2 cellular contexts compared by ENCODE assay signal in the genomic region with DNA sequence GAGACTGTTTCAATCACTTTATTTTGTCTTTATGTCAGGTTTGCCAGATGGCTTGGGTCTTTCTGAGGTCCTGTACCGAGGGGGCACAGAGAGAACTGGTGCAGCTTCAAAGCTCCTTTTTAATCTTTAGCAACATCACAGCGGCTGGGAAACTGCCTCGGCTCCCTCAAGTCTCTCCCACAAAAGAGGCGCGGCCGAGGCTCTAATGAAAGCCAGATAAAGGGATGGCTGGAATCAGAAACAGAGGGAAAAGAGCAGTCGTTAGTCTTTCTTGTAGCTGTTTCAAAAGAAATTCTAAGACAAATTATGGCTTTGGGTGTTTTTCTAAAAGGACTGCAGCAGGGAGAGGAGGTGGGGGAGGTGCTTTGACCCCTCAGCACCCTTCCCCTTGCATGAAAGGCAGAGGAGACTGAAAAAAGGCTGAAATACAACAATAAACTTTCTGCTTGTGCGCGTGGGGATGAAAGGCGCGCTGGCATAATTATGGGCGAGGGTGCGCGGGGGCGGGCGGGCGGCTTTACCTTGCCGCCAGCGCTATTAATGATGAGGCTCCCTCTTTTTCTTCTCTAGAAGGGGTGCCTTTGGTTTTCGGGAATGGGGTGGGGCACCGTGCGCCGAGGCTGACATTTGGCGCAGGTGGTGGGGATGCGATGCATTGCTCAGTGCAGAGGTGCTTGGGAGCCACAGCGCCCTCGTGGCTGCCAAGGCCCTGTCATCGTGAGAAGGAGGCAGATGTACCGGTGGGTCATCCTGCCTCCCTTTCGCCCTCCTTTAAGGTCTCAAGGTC.
TF ChIP-seq lines count a peak whose summit lies in the region.

No MANE protein-coding gene starts in this region.

TF ChIP-seq in GM23338, 12 proteins besides CTCF, POLR2A, EP300 and RAD21 (continued from another document):
- no peak for TF ChIP-seq ZNF114 (CRISPR knock-in tag; IDR thresholded peaks at IDR 0.05)
- no peak for TF ChIP-seq ZNF331 (CRISPR knock-in tag; IDR thresholded peaks at IDR 0.05; ENCODE audit: low read depth)
- no peak for TF ChIP-seq NANOG (IDR thresholded peaks at IDR 0.05; ENCODE audit: borderline replicate concordance)
- no peak for TF ChIP-seq CREB1 (CRISPR knock-in tag; IDR thresholded peaks at IDR 0.05; ENCODE audit: low read depth)
- TF ChIP-seq EZH2 (IDR thresholded peaks at IDR 0.05; ENCODE audit: low read depth, unreplicated experiment), result no peak
- TF ChIP-seq, protein P1, sequence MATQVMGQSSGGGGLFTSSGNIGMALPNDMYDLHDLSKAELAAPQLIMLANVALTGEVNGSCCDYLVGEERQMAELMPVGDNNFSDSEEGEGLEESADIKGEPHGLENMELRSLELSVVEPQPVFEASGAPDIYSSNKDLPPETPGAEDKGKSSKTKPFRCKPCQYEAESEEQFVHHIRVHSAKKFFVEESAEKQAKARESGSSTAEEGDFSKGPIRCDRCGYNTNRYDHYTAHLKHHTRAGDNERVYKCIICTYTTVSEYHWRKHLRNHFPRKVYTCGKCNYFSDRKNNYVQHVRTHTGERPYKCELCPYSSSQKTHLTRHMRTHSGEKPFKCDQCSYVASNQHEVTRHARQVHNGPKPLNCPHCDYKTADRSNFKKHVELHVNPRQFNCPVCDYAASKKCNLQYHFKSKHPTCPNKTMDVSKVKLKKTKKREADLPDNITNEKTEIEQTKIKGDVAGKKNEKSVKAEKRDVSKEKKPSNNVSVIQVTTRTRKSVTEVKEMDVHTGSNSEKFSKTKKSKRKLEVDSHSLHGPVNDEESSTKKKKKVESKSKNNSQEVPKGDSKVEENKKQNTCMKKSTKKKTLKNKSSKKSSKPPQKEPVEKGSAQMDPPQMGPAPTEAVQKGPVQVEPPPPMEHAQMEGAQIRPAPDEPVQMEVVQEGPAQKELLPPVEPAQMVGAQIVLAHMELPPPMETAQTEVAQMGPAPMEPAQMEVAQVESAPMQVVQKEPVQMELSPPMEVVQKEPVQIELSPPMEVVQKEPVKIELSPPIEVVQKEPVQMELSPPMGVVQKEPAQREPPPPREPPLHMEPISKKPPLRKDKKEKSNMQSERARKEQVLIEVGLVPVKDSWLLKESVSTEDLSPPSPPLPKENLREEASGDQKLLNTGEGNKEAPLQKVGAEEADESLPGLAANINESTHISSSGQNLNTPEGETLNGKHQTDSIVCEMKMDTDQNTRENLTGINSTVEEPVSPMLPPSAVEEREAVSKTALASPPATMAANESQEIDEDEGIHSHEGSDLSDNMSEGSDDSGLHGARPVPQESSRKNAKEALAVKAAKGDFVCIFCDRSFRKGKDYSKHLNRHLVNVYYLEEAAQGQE (IDR thresholded peaks at IDR 0.05; ENCODE audit: unreplicated experiment), result no peak
- no peak for TF ChIP-seq EZH2phosphoT487 (IDR thresholded peaks at IDR 0.05; ENCODE audit: unreplicated experiment)
- no peak for TF ChIP-seq STAT1 (IDR thresholded peaks at IDR 0.05; ENCODE audit: unreplicated experiment)
- TF ChIP-seq, protein P2, sequence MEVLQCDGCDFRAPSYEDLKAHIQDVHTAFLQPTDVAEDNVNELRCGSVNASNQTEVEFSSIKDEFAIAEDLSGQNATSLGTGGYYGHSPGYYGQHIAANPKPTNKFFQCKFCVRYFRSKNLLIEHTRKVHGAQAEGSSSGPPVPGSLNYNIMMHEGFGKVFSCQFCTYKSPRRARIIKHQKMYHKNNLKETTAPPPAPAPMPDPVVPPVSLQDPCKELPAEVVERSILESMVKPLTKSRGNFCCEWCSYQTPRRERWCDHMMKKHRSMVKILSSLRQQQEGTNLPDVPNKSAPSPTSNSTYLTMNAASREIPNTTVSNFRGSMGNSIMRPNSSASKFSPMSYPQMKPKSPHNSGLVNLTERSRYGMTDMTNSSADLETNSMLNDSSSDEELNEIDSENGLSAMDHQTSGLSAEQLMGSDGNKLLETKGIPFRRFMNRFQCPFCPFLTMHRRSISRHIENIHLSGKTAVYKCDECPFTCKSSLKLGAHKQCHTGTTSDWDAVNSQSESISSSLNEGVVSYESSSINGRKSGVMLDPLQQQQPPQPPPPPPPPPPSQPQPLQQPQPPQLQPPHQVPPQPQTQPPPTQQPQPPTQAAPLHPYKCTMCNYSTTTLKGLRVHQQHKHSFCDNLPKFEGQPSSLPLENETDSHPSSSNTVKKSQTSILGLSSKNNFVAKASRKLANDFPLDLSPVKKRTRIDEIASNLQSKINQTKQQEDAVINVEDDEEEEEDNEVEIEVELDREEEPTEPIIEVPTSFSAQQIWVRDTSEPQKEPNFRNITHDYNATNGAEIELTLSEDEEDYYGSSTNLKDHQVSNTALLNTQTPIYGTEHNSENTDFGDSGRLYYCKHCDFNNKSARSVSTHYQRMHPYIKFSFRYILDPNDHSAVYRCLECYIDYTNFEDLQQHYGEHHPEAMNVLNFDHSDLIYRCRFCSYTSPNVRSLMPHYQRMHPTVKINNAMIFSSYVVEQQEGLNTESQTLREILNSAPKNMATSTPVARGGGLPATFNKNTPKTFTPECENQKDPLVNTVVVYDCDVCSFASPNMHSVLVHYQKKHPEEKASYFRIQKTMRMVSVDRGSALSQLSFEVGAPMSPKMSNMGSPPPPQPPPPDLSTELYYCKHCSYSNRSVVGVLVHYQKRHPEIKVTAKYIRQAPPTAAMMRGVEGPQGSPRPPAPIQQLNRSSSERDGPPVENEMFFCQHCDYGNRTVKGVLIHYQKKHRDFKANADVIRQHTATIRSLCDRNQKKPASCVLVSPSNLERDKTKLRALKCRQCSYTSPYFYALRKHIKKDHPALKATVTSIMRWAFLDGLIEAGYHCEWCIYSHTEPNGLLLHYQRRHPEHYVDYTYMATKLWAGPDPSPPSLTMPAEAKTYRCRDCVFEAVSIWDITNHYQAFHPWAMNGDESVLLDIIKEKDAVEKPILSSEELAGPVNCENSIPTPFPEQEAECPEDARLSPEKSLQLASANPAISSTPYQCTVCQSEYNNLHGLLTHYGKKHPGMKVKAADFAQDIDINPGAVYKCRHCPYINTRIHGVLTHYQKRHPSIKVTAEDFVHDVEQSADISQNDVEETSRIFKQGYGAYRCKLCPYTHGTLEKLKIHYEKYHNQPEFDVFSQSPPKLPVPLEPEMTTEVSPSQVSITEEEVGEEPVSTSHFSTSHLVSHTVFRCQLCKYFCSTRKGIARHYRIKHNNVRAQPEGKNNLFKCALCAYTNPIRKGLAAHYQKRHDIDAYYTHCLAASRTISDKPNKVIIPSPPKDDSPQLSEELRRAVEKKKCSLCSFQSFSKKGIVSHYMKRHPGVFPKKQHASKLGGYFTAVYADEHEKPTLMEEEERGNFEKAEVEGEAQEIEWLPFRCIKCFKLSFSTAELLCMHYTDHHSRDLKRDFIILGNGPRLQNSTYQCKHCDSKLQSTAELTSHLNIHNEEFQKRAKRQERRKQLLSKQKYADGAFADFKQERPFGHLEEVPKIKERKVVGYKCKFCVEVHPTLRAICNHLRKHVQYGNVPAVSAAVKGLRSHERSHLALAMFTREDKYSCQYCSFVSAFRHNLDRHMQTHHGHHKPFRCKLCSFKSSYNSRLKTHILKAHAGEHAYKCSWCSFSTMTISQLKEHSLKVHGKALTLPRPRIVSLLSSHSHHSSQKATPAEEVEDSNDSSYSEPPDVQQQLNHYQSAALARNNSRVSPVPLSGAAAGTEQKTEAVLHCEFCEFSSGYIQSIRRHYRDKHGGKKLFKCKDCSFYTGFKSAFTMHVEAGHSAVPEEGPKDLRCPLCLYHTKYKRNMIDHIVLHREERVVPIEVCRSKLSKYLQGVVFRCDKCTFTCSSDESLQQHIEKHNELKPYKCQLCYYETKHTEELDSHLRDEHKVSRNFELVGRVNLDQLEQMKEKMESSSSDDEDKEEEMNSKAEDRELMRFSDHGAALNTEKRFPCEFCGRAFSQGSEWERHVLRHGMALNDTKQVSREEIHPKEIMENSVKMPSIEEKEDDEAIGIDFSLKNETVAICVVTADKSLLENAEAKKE (CRISPR knock-in tag; IDR thresholded peaks at IDR 0.05), result no peak
TF ChIP-seq in GM23338: peak in this region for 0.

TF ChIP-seq in SK-N-SH treated with all-trans-retinoic acid at 6 μM for 48 hours, 23 proteins besides CTCF, POLR2A, EP300 and RAD21 (continued from another document):
- TF ChIP-seq, protein P3, sequence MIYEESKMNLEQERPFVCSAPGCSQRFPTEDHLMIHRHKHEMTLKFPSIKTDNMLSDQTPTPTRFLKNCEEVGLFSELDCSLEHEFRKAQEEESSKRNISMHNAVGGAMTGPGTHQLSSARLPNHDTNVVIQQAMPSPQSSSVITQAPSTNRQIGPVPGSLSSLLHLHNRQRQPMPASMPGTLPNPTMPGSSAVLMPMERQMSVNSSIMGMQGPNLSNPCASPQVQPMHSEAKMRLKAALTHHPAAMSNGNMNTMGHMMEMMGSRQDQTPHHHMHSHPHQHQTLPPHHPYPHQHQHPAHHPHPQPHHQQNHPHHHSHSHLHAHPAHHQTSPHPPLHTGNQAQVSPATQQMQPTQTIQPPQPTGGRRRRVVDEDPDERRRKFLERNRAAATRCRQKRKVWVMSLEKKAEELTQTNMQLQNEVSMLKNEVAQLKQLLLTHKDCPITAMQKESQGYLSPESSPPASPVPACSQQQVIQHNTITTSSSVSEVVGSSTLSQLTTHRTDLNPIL (CRISPR knock-in tag; IDR thresholded peaks at IDR 0.05; ENCODE audit: low read depth), result no peak
- TF ChIP-seq, protein P4, sequence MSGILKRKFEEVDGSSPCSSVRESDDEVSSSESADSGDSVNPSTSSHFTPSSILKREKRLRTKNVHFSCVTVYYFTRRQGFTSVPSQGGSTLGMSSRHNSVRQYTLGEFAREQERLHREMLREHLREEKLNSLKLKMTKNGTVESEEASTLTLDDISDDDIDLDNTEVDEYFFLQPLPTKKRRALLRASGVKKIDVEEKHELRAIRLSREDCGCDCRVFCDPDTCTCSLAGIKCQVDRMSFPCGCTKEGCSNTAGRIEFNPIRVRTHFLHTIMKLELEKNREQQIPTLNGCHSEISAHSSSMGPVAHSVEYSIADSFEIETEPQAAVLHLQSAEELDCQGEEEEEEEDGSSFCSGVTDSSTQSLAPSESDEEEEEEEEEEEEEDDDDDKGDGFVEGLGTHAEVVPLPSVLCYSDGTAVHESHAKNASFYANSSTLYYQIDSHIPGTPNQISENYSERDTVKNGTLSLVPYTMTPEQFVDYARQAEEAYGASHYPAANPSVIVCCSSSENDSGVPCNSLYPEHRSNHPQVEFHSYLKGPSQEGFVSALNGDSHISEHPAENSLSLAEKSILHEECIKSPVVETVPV (CRISPR knock-in tag; IDR thresholded peaks at IDR 0.05), result no peak
- TF ChIP-seq ZFP30 (CRISPR knock-in tag; IDR thresholded peaks at IDR 0.05) (no peak), ZNF565 (CRISPR knock-in tag; conservative IDR thresholded peaks at IDR 0.05; ENCODE audit: low read depth) (no peak), OSR1 (CRISPR knock-in tag; IDR thresholded peaks at IDR 0.05) (no peak), TOX (CRISPR knock-in tag; IDR thresholded peaks at IDR 0.05; ENCODE audit: borderline replicate concordance) (no peak), GLIS3 (CRISPR knock-in tag; IDR thresholded peaks at IDR 0.05) (no peak), BACH2 (CRISPR knock-in tag; IDR thresholded peaks at IDR 0.05; ENCODE audit: borderline replicate concordance) (no peak)
TF ChIP-seq in SK-N-SH treated with all-trans-retinoic acid at 6 μM for 48 hours: peak in this region for 2.
